In the genomic region with DNA sequence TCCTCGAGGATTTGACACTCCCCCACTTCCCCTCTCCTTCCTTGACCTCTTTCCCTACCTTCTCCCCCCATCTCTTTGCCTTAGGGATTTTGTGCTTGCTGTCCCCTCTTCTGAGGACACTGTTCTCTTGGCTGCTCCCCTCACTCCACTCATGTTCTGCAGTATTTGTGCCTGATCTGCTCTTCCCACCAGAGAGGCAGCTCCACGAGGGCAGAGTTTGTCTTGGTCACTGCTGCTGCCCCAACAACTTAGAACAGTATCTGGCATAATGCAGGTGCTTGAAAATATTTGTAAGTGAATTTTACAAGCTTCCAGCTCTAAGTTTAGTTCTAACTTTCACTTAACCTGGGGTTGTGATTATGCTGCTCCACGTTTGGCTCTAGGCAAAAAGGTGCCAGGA, we compare ENCODE assay signal across 16 cellular contexts. TPM values are rescaled to one million over a fixed set of nuclear protein-coding genes. Genes with fewer than 3 reads are reported as not detected.
DNase-seq lines count a peak whose midpoint lies in the region; ATAC-seq, FAIRE-seq and TF ChIP-seq lines count a peak whose summit lies in the region.
"Had no signal": no experiment of that assay in that cellular context is flagged by ENCODE, and none has a peak within 500 bp of the region (broad histone marks: within the 10 kb centered on the region; RNA-seq: fewer than 3 reads in every experiment).

No MANE protein-coding gene starts in this region.

- H3K36me3 Mint-ChIP-seq in CD8-positive, alpha-beta memory T cell: peaks cover 0 to 41% (median 6%) of the 10 kb centered on the region in 3 donors
- peaks cover 30% of the 10 kb centered on the region for H3K36me3 Mint-ChIP-seq in activated T-helper 1 cell treated with anti-CD3 and anti-CD28 coated beads, Interleukin-12 subunit alpha, Interleukin-12 subunit beta, Interleukin-2, Interleukin-4 antibody, amounts not matched to agents 30 ng/mL and 10 ng/mL and 1 ng/mL, durations not matched to agents 14 hours and 24 hours and 36 hours (ENCODE audit: low read depth)
- H3K36me3 Mint-ChIP-seq in natural killer cell treated with Interleukin-12 subunit alpha and Interleukin-12 subunit beta and Interleukin-15 and Interleukin-18, amount 100 ng/mL, for 72 hours: no peaks in the 10 kb centered on the region

- no peaks in the 10 kb centered on the region for H3K36me3 ChIP-seq in CD8-positive, alpha-beta memory T cell (ENCODE audit: insufficient read depth, low read length)
- H3K36me3 ChIP-seq: BLaER1 had no signal

- WGBS in A549 (ENCODE audit: missing lambda C conversion rate): 77% methylated on average over 3 of the region's 3 CpGs

- H3K27ac Mint-ChIP-seq in CD8-positive, alpha-beta memory T cell: peak overlapping the region; percentile 85 to 99 (median 92)
- peak overlapping the region; percentile 99 for H3K27ac Mint-ChIP-seq in activated T-helper 1 cell treated with anti-CD3 and anti-CD28 coated beads, Interleukin-12 subunit alpha, Interleukin-12 subunit beta, Interleukin-2, Interleukin-4 antibody, amounts not matched to agents 30 ng/mL and 10 ng/mL and 1 ng/mL, durations not matched to agents 14 hours and 24 hours and 36 hours
- H3K27ac Mint-ChIP-seq in natural killer cell treated with Interleukin-12 subunit alpha and Interleukin-12 subunit beta and Interleukin-15 and Interleukin-18, amount 100 ng/mL, for 72 hours: peak overlapping the region; percentile 90 to 93

- no peaks in the 10 kb centered on the region for H3K27me3 ChIP-seq in CD8-positive, alpha-beta memory T cell (ENCODE audit: insufficient read depth, low read length, poor library complexity, severe bottlenecking)
- H3K27me3 ChIP-seq: BLaER1, heart left ventricle had no signal

- intact Hi-C loops in activated T-helper 1 cell treated with anti-CD3 and anti-CD28 coated beads, Interleukin-12 subunit alpha, Interleukin-12 subunit beta, Interleukin-2, Interleukin-4 antibody, amounts not matched to agents 30 ng/mL and 10 ng/mL and 1 ng/mL, durations not matched to agents 14 hours and 24 hours and 36 hours (cut with micrococcal nuclease): loop anchor here (5.0 kb wide), 2 partner anchors 145 to 190 kb away; no protein-coding TSS in a partner anchor

- TF ChIP-seq POLR2A in A549 (IDR thresholded peaks at IDR 0.05; ENCODE audit: low read length) (no peak), H54 (IDR thresholded peaks at IDR 0.05; ENCODE audit: low read depth, low read length) (no peak)

- no peak for TF ChIP-seq CTCF in A549 (IDR thresholded peaks at IDR 0.05)

- POLR2A ChIA-PET in A549 (lab: Yijun Ruan, JAX): no interaction called here
- POLR2A ChIA-PET in CD8-positive, alpha-beta memory T cell (lab: Charles Lee): no interaction called here

- H3K4me3 Mint-ChIP-seq in CD8-positive, alpha-beta memory T cell: peak overlapping the region in 6 of 7 donors; percentile 7 to 75 (median 38)
- H3K4me3 Mint-ChIP-seq in activated T-helper 1 cell treated with anti-CD3 and anti-CD28 coated beads, Interleukin-12 subunit alpha, Interleukin-12 subunit beta, Interleukin-2, Interleukin-4 antibody, amounts not matched to agents 30 ng/mL and 10 ng/mL and 1 ng/mL, durations not matched to agents 14 hours and 24 hours and 36 hours: peak overlapping the region; percentile 54
- peak overlapping the region; percentile 58 for H3K4me3 Mint-ChIP-seq in natural killer cell treated with Interleukin-12 subunit alpha and Interleukin-12 subunit beta and Interleukin-15 and Interleukin-18, amount 100 ng/mL, for 72 hours

- CTCF ChIA-PET in A549 (lab: Yijun Ruan, JAX): interaction anchor here (0.9 kb wide), 1 partner anchor 11 kb away, joined by 3 read pairs; no protein-coding TSS in a partner anchor
- CTCF ChIA-PET in CD8-positive, alpha-beta memory T cell (lab: Charles Lee): no interaction called here

- no peaks in the 10 kb centered on the region for H3K27me3 Mint-ChIP-seq in CD8-positive, alpha-beta memory T cell
- no peaks in the 10 kb centered on the region for H3K27me3 Mint-ChIP-seq in activated T-helper 1 cell treated with anti-CD3 and anti-CD28 coated beads, Interleukin-12 subunit alpha, Interleukin-12 subunit beta, Interleukin-2, Interleukin-4 antibody, amounts not matched to agents 30 ng/mL and 10 ng/mL and 1 ng/mL, durations not matched to agents 14 hours and 24 hours and 36 hours (ENCODE audit: insufficient read depth)
- H3K27me3 Mint-ChIP-seq in natural killer cell treated with Interleukin-12 subunit alpha and Interleukin-12 subunit beta and Interleukin-15 and Interleukin-18, amount 100 ng/mL, for 72 hours: no peaks in the 10 kb centered on the region

- no peak for ATAC-seq in A549
- ATAC-seq in natural killer cell treated with Interleukin-12 subunit alpha and Interleukin-12 subunit beta and Interleukin-15 and Interleukin-18, amount 100 ng/mL, for 72 hours: no peak
- ATAC-seq: heart left ventricle, mucosa of descending colon had no signal

- no peak for TF ChIP-seq RAD21 in A549 (conservative IDR thresholded peaks at IDR 0.05 in 1 of 2, IDR thresholded peaks at IDR 0.05 in 1 of 2)

- FAIRE-seq in A549 (lab: Jason Lieb, UNC) (no peak), H54 (lab: Jason Lieb, UNC) (no peak)
- FAIRE-seq: HTR-8/SVneo, kidney, urothelium cell line had no signal

- H3K9me3 Mint-ChIP-seq in CD8-positive, alpha-beta memory T cell: no peaks in the 10 kb centered on the region
- H3K9me3 Mint-ChIP-seq in activated T-helper 1 cell treated with anti-CD3 and anti-CD28 coated beads, Interleukin-12 subunit alpha, Interleukin-12 subunit beta, Interleukin-2, Interleukin-4 antibody, amounts not matched to agents 30 ng/mL and 10 ng/mL and 1 ng/mL, durations not matched to agents 14 hours and 24 hours and 36 hours: no peaks in the 10 kb centered on the region
- H3K9me3 Mint-ChIP-seq in natural killer cell treated with Interleukin-12 subunit alpha and Interleukin-12 subunit beta and Interleukin-15 and Interleukin-18, amount 100 ng/mL, for 72 hours: no peaks in the 10 kb centered on the region

- no peak overlapping the region for H3K4me2 ChIP-seq in A549
- H3K4me2 ChIP-seq: BLaER1 had no signal

- no peak overlapping the region for H3K4me3 ChIP-seq in A549
- no peak overlapping the region for H3K4me3 ChIP-seq in CD8-positive, alpha-beta memory T cell (ENCODE audit: low read length)
- H3K4me3 ChIP-seq: BLaER1, heart left ventricle, mucosa of descending colon had no signal

- DNase-seq in A549 (ENCODE audit: low read depth in 1 of 2, low spot score in 1 of 2): no peak
- DNase-seq in CD8-positive, alpha-beta memory T cell: no peak
- no peak for DNase-seq in activated T-helper 1 cell treated with anti-CD3 and anti-CD28 coated beads, Interleukin-12 subunit alpha, Interleukin-12 subunit beta, Interleukin-2, Interleukin-4 antibody, amounts not matched to agents 30 ng/mL and 10 ng/mL and 1 ng/mL, durations not matched to agents 14 hours and 24 hours and 36 hours (ENCODE audit: low spot score)
- no peak for DNase-seq in natural killer cell treated with Interleukin-12 subunit alpha and Interleukin-12 subunit beta and Interleukin-15 and Interleukin-18, amount 100 ng/mL, for 72 hours (ENCODE audit: low spot score)
- DNase-seq in activated effector memory CD4-positive, alpha-beta T cell treated with Interleukin-2 at 50 U/mL for 16 hours: no peak
- DNase-seq in NK-92 treated with Interleukin-12 subunit alpha and Interleukin-12 subunit beta, amount 100 ng/mL, for 24 hours (lab: John Stamatoyannopoulos, UW): no peak
- no peak for DNase-seq in activated CD4-positive, CD25-positive, alpha-beta regulatory T cell (lab: John Stamatoyannopoulos, UW)
- no peak for DNase-seq in H54 (ENCODE audit: insufficient read length, low spot score)
- DNase-seq: activated gamma-delta T cell treated with Interleukin-2 at 50 U/mL for 16 hours, heart left ventricle, kidney, mucosa of descending colon, OCI-M1 had no signal

- no peak for TF ChIP-seq EP300 in A549 (IDR thresholded peaks at IDR 0.05)

- peaks cover 77 to 96% (median 95%) of the 10 kb centered on the region in 3 donors for H3K4me1 Mint-ChIP-seq in CD8-positive, alpha-beta memory T cell
- H3K4me1 Mint-ChIP-seq in activated T-helper 1 cell treated with anti-CD3 and anti-CD28 coated beads, Interleukin-12 subunit alpha, Interleukin-12 subunit beta, Interleukin-2, Interleukin-4 antibody, amounts not matched to agents 30 ng/mL and 10 ng/mL and 1 ng/mL, durations not matched to agents 14 hours and 24 hours and 36 hours (ENCODE audit: low read depth): peaks cover 93% of the 10 kb centered on the region
- H3K4me1 Mint-ChIP-seq in natural killer cell treated with Interleukin-12 subunit alpha and Interleukin-12 subunit beta and Interleukin-15 and Interleukin-18, amount 100 ng/mL, for 72 hours (ENCODE audit: low read depth in 2 of 2): peaks cover 54 to 78% of the 10 kb centered on the region in 2 donors

- H3K27ac ChIP-seq in A549: peak overlapping the region; percentile 72 to 81
- H3K27ac ChIP-seq in CD8-positive, alpha-beta memory T cell (ENCODE audit: low read depth, low read length): peak overlapping the region; percentile 27
- H3K27ac ChIP-seq: BLaER1 had no signal

- H3K4me1 ChIP-seq in A549: peaks cover 48% of the 10 kb centered on the region
- peaks cover 71% of the 10 kb centered on the region for H3K4me1 ChIP-seq in CD8-positive, alpha-beta memory T cell (ENCODE audit: insufficient read depth, low read length)

- no peaks in the 10 kb centered on the region for H3K9me3 ChIP-seq in A549
- no peaks in the 10 kb centered on the region for H3K9me3 ChIP-seq in CD8-positive, alpha-beta memory T cell (ENCODE audit: low read length)
- H3K9me3 ChIP-seq: BLaER1, heart left ventricle, mucosa of descending colon had no signal

TF ChIP-seq in A549, 52 proteins besides CTCF, POLR2A, EP300 and RAD21:
- TF ChIP-seq EHF (CRISPR knock-in tag; IDR thresholded peaks at IDR 0.05) (no peak), HOXB13 (CRISPR knock-in tag; IDR thresholded peaks at IDR 0.05; ENCODE audit: low read depth) (no peak), HEYL (CRISPR knock-in tag; IDR thresholded peaks at IDR 0.05) (no peak), ZNF302 (CRISPR knock-in tag; IDR thresholded peaks at IDR 0.05) (no peak), FOSL2 (IDR thresholded peaks at IDR 0.05) (no peak), FOSL2 (CRISPR knock-in tag; IDR thresholded peaks at IDR 0.05) (no peak), TFCP2L1 (CRISPR knock-in tag; IDR thresholded peaks at IDR 0.05) (no peak)

RNA-seq across cellular contexts. Expression of a gene that starts 10.0 kb away (rescaled TPM):
- polyA plus RNA-seq in A549 (2011; rRNA removed) (18.4 and 20.1 TPM in 2 replicates), A549 (2017; fragmentation: RNase III; extraction: RNeasy Plus Mini Kit Qiagen cat#74134 plus additional on column Dnase treatment) (13.2 to 16.4 TPM (median 16.0 TPM) in 3 replicates)
- polyA plus RNA-seq in A549 (2012; cell fraction: cytosol; rRNA removed): 10.5 and 14.0 TPM in 2 replicates
- 9.9 and 11.3 TPM in 2 replicates for polyA plus RNA-seq in A549 (2012; cell fraction: nucleus; rRNA removed)
- 12.0 and 17.0 TPM in 2 replicates for polyA minus RNA-seq in A549 (2011; rRNA and poly(A)+ RNA removed)
- total RNA-seq in CD8-positive, alpha-beta memory T cell: 100 to 1,000 TPM; 317 to 326 TPM
- 200 TPM for polyA plus RNA-seq in CD8-positive, alpha-beta memory T cell
- 340 and 367 TPM in 2 replicates for total RNA-seq in activated T-helper 1 cell treated with anti-CD3 and anti-CD28 coated beads, Interleukin-12 subunit alpha, Interleukin-12 subunit beta, Interleukin-2, Interleukin-4 antibody, amounts not matched to agents 30 ng/mL and 10 ng/mL and 1 ng/mL, durations not matched to agents 14 hours and 24 hours and 36 hours
- total RNA-seq in natural killer cell treated with Interleukin-12 subunit alpha and Interleukin-12 subunit beta and Interleukin-15 and Interleukin-18, amount 100 ng/mL, for 72 hours: 100 to 1,000 TPM; 284 to 319 TPM
